Comparison of ENCODE assay signal across 1 cellular context in genomic region chr5:81851481-81852178, GRCh38.
TF ChIP-seq lines count a peak whose summit lies in the region.

No MANE protein-coding gene starts in this region.

TF ChIP-seq in GM12878, 131 proteins besides CTCF, POLR2A, EP300 and RAD21 (continued from another document and continues in another):
- TF ChIP-seq, protein P1, sequence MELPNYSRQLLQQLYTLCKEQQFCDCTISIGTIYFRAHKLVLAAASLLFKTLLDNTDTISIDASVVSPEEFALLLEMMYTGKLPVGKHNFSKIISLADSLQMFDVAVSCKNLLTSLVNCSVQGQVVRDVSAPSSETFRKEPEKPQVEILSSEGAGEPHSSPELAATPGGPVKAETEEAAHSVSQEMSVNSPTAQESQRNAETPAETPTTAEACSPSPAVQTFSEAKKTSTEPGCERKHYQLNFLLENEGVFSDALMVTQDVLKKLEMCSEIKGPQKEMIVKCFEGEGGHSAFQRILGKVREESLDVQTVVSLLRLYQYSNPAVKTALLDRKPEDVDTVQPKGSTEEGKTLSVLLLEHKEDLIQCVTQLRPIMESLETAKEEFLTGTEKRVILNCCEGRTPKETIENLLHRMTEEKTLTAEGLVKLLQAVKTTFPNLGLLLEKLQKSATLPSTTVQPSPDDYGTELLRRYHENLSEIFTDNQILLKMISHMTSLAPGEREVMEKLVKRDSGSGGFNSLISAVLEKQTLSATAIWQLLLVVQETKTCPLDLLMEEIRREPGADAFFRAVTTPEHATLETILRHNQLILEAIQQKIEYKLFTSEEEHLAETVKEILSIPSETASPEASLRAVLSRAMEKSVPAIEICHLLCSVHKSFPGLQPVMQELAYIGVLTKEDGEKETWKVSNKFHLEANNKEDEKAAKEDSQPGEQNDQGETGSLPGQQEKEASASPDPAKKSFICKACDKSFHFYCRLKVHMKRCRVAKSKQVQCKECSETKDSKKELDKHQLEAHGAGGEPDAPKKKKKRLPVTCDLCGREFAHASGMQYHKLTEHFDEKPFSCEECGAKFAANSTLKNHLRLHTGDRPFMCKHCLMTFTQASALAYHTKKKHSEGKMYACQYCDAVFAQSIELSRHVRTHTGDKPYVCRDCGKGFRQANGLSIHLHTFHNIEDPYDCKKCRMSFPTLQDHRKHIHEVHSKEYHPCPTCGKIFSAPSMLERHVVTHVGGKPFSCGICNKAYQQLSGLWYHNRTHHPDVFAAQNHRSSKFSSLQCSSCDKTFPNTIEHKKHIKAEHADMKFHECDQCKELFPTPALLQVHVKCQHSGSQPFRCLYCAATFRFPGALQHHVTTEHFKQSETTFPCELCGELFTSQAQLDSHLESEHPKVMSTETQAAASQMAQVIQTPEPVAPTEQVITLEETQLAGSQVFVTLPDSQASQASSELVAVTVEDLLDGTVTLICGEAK (IDR thresholded peaks at IDR 0.05; ENCODE audit: borderline replicate concordance), result no peak; the same call in 1 of the 2 replicates
- TF ChIP-seq TAF1 (IDR thresholded peaks at IDR 0.05; ENCODE audit: borderline replicate concordance, low read depth, low read length) (peak; percentile 98), HSF1 (IDR thresholded peaks at IDR 0.05; ENCODE audit: low read depth, low read length) (no peak), RELA (IDR thresholded peaks at IDR 0.05; ENCODE audit: borderline replicate concordance, partially characterized antibody) (peak; percentile 10), RBBP5 (conservative IDR thresholded peaks at IDR 0.05) (no peak), SMAD1 (IDR thresholded peaks at IDR 0.05; ENCODE audit: low read depth, partially characterized antibody) (no peak), ZBED1 (IDR thresholded peaks at IDR 0.05; ENCODE audit: borderline replicate concordance) (no peak; the same call in 1 of the 2 replicates), IKZF1 (conservative IDR thresholded peaks at IDR 0.05) (peak; percentile 88), NBN (IDR thresholded peaks at IDR 0.05) (peak; percentile 66), MTA3 (IDR thresholded peaks at IDR 0.05; ENCODE audit: borderline replicate concordance, low read length) (peak; percentile 64; the same call in 1 of the 2 replicates), ZSCAN29 (IDR thresholded peaks at IDR 0.05) (peak; percentile 84), KAT2A (conservative IDR thresholded peaks at IDR 0.05; ENCODE audit: control insufficient read depth, low read depth, low read length) (no peak; the same call in 1 of the 2 replicates), RCOR1 (conservative IDR thresholded peaks at IDR 0.05; ENCODE audit: low read depth, low read length) (no peak; the same call in 1 of the 2 replicates), NR2F1 (conservative IDR thresholded peaks at IDR 0.05) (peak; percentile 86), SMAD5 (IDR thresholded peaks at IDR 0.05; ENCODE audit: low read depth) (peak; percentile 48; the same call in 1 of the 2 replicates), KDM1A (IDR thresholded peaks at IDR 0.05; ENCODE audit: borderline replicate concordance) (no peak), DPF2 (IDR thresholded peaks at IDR 0.05) (peak; percentile 67), BHLHE40 (IDR thresholded peaks at IDR 0.05; ENCODE audit: borderline replicate concordance in 1 of 2, low read depth in 2 of 2, low read length in 1 of 2) (peak; percentile 79 to 82; a peak in 3 of 4 replicates), TCF3 (IDR thresholded peaks at IDR 0.05; ENCODE audit: borderline replicate concordance, insufficient read depth, low read depth, low read length) (peak; percentile 72; the same call in 1 of the 2 replicates), TARDBP (IDR thresholded peaks at IDR 0.05; ENCODE audit: borderline replicate concordance) (peak; percentile 86; the same call in 1 of the 2 replicates), RFX5 (IDR thresholded peaks at IDR 0.05; ENCODE audit: low read depth, low read length) (peak; percentile 46; the same call in 1 of the 2 replicates), ZBTB33 (IDR thresholded peaks at IDR 0.05) (no peak), IKZF2 (IDR thresholded peaks at IDR 0.05) (peak; percentile 77 to 88), RELB (IDR thresholded peaks at IDR 0.05; ENCODE audit: low read depth) (peak; percentile 71), LARP7 (IDR thresholded peaks at IDR 0.05) (peak; percentile 82), CHD1 (IDR thresholded peaks at IDR 0.05; ENCODE audit: low read depth, low read length) (peak; percentile 34; the same call in 1 of the 2 replicates), ZBTB11 (CRISPR knock-in tag; IDR thresholded peaks at IDR 0.05) (no peak), FOXM1 (IDR thresholded peaks at IDR 0.05; ENCODE audit: low read depth, low read length) (peak; percentile 85), JUND (IDR thresholded peaks at IDR 0.05; ENCODE audit: low read depth, low read length) (peak; percentile 92), ZNF592 (IDR thresholded peaks at IDR 0.05) (peak; percentile 61; the same call in 1 of the 2 replicates), SP1 (IDR thresholded peaks at IDR 0.05; ENCODE audit: low read depth, low read length) (peak; percentile 74), ZNF622 (IDR thresholded peaks at IDR 0.05) (no peak), FOS (IDR thresholded peaks at IDR 0.05; ENCODE audit: borderline replicate concordance, extremely low read depth, insufficient read length) (no peak), SUZ12 (IDR thresholded peaks at IDR 0.05; ENCODE audit: unreplicated experiment) (no peak), ATF3 (IDR thresholded peaks at IDR 0.05; ENCODE audit: borderline replicate concordance, extremely low read depth, low read depth, low read length) (no peak), NFYA (IDR thresholded peaks at IDR 0.05; ENCODE audit: borderline replicate concordance, low read depth, low read length) (no peak), IRF4 (IDR thresholded peaks at IDR 0.05; ENCODE audit: low read depth, low read length) (peak; percentile 71)
- TF ChIP-seq, protein P2, sequence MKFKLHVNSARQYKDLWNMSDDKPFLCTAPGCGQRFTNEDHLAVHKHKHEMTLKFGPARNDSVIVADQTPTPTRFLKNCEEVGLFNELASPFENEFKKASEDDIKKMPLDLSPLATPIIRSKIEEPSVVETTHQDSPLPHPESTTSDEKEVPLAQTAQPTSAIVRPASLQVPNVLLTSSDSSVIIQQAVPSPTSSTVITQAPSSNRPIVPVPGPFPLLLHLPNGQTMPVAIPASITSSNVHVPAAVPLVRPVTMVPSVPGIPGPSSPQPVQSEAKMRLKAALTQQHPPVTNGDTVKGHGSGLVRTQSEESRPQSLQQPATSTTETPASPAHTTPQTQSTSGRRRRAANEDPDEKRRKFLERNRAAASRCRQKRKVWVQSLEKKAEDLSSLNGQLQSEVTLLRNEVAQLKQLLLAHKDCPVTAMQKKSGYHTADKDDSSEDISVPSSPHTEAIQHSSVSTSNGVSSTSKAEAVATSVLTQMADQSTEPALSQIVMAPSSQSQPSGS (IDR thresholded peaks at IDR 0.05; ENCODE audit: low read length), result peak; percentile 17; the same call in 1 of the 2 replicates
- TF ChIP-seq, protein P3, sequence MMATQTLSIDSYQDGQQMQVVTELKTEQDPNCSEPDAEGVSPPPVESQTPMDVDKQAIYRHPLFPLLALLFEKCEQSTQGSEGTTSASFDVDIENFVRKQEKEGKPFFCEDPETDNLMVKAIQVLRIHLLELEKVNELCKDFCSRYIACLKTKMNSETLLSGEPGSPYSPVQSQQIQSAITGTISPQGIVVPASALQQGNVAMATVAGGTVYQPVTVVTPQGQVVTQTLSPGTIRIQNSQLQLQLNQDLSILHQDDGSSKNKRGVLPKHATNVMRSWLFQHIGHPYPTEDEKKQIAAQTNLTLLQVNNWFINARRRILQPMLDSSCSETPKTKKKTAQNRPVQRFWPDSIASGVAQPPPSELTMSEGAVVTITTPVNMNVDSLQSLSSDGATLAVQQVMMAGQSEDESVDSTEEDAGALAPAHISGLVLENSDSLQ (IDR thresholded peaks at IDR 0.05), result peak; percentile 91
